ENCODE assay signal across 23 cellular contexts in genomic region chr1:84268346-84268745, GRCh38.
"Had no signal": no experiment of that assay in that cellular context is flagged by ENCODE, and none has a peak within 500 bp of the region (broad histone marks: within the 10 kb centered on the region; RNA-seq: fewer than 3 reads in every experiment).

No MANE protein-coding gene starts in this region.

- ATAC-seq: gastrocnemius medialis; heart right ventricle; left lung; lower lobe of right lung; natural killer cell treated with Interleukin-12 subunit alpha and Interleukin-12 subunit beta and Interleukin-15 and Interleukin-18, amount 100 ng/mL, for 72 hours; right cardiac atrium had no signal

- H3K36me3 Mint-ChIP-seq: memory B cell; mesothelial cell of epicardium; natural killer cell treated with Interleukin-12 subunit alpha and Interleukin-12 subunit beta and Interleukin-15 and Interleukin-18, amount 100 ng/mL, for 72 hours; neural progenitor cell had no signal

- H3K4me3 Mint-ChIP-seq: endodermal cell; memory B cell; mesothelial cell of epicardium; natural killer cell treated with Interleukin-12 subunit alpha and Interleukin-12 subunit beta and Interleukin-15 and Interleukin-18, amount 100 ng/mL, for 72 hours; neural progenitor cell had no signal

- H3K9me3 Mint-ChIP-seq: endodermal cell; memory B cell; natural killer cell treated with Interleukin-12 subunit alpha and Interleukin-12 subunit beta and Interleukin-15 and Interleukin-18, amount 100 ng/mL, for 72 hours had no signal

- H3K27me3 Mint-ChIP-seq: memory B cell, progenitor cell of endocrine pancreas had no signal

- H3K27me3 ChIP-seq: gastrocnemius medialis, heart right ventricle, left lung, neural progenitor cell, ovary, suprapubic skin, thyroid gland had no signal

- H3K27ac Mint-ChIP-seq: endodermal cell; memory B cell; natural killer cell treated with Interleukin-12 subunit alpha and Interleukin-12 subunit beta and Interleukin-15 and Interleukin-18, amount 100 ng/mL, for 72 hours; neural progenitor cell had no signal

- DNase-seq: cerebellar nuclear complex; effector CD4-positive, alpha-beta T cell; endodermal cell; gastrocnemius medialis; heart right ventricle; hypothalamus; left lung; lower lobe of right lung; nucleus accumbens; ovary; right cardiac atrium; small intestine; stimulated activated CD4-positive, alpha-beta T cell treated with anti-CD3 and anti-CD28 coated beads, Interleukin-2, amount 100 ng/mL, for 48 hours; stimulated activated naive CD4-positive, alpha-beta T cell treated with Interleukin-2 at 50 U/mL for 16 hours; thyroid gland had no signal

- H3K36me3 ChIP-seq: gastrocnemius medialis, heart right ventricle, left lung, lower lobe of right lung, neural progenitor cell, ovary, suprapubic skin, thyroid gland had no signal

- FAIRE-seq: endothelial cell of umbilical vein, small intestine had no signal

- H3K4me3 ChIP-seq: coronary artery, gastrocnemius medialis, heart right ventricle, left lung, lower lobe of right lung, neural progenitor cell, ovary, suprapubic skin, thyroid gland had no signal
